Comparison of ENCODE assay signal across 10 cellular contexts in genomic region chr5:1793301-1793740, GRCh38. TPM values are rescaled to one million over a fixed set of nuclear protein-coding genes. Genes with fewer than 3 reads are reported as not detected.
DNase-seq lines count a peak whose midpoint lies in the region; TF ChIP-seq lines count a peak whose summit lies in the region.
"Had no signal": no experiment of that assay in that cellular context is flagged by ENCODE, and none has a peak within 500 bp of the region (broad histone marks: within the 10 kb centered on the region; RNA-seq: fewer than 3 reads in every experiment).

No MANE protein-coding gene starts in this region.

- H3K9me3 Mint-ChIP-seq in activated naive CD8-positive, alpha-beta T cell treated with anti-CD3 and anti-CD28 coated beads for 36 hours: no peaks in the 10 kb centered on the region

- no peaks in the 10 kb centered on the region for H3K27me3 ChIP-seq in sigmoid colon

- H3K36me3 ChIP-seq in sigmoid colon: peaks cover 7 to 20% (median 12%) of the 10 kb centered on the region in 4 donors

- TF ChIP-seq CTCF in sigmoid colon (IDR thresholded peaks at IDR 0.05): no peak
- no peak for TF ChIP-seq CTCF in GM13976 (IDR thresholded peaks at IDR 0.05; ENCODE audit: borderline replicate concordance, control extremely low read depth, extremely low read depth, insufficient read depth, missing control alignments)

- H3K27ac ChIP-seq in sigmoid colon: no peak overlapping the region

- H3K4me1 Mint-ChIP-seq in activated naive CD8-positive, alpha-beta T cell treated with anti-CD3 and anti-CD28 coated beads for 36 hours: peaks cover 80% of the 10 kb centered on the region

- H3K27me3 Mint-ChIP-seq in activated naive CD8-positive, alpha-beta T cell treated with anti-CD3 and anti-CD28 coated beads for 36 hours: no peaks in the 10 kb centered on the region

- H3K27ac Mint-ChIP-seq in activated naive CD8-positive, alpha-beta T cell treated with anti-CD3 and anti-CD28 coated beads for 36 hours: peak overlapping the region; percentile 96
- H3K27ac Mint-ChIP-seq: progenitor cell of endocrine pancreas had no signal

- intact Hi-C loops in sigmoid colon (cut with DNase I): no loop called here

- H3K4me3 ChIP-seq in sigmoid colon: no peak overlapping the region

- DNase-seq in Daoy (ENCODE audit: low read depth): peak; percentile 76
- DNase-seq in NCI-H226: peak; percentile 8
- peak; percentile 64 for DNase-seq in activated naive CD8-positive, alpha-beta T cell treated with anti-CD3 and anti-CD28 coated beads for 36 hours
- peak; percentile 14 for DNase-seq in sigmoid colon
- no peak for DNase-seq in NCI-H146 (lab: John Stamatoyannopoulos, UW)
- DNase-seq in GM13976 (ENCODE audit: low spot score): no peak
- DNase-seq in NCI-H187 (lab: John Stamatoyannopoulos, UW): no peak
- no peak for DNase-seq in inferior parietal cortex (ENCODE audit: extremely low spot score)
- DNase-seq: NCI-H446 had no signal

- H3K9me3 ChIP-seq in sigmoid colon: no peaks in the 10 kb centered on the region

- TF ChIP-seq EP300 in sigmoid colon (IDR thresholded peaks at IDR 0.05): no peak

- TF ChIP-seq POLR2A in sigmoid colon (IDR thresholded peaks at IDR 0.05): no peak

- WGBS in sigmoid colon, 2 donors: 70 to 84% methylated on average over 10 of the region's 10 CpGs

- H3K4me1 ChIP-seq in sigmoid colon: peaks cover 0 to 14% (median 4%) of the 10 kb centered on the region in 4 donors

- H3K36me3 Mint-ChIP-seq in activated naive CD8-positive, alpha-beta T cell treated with anti-CD3 and anti-CD28 coated beads for 36 hours: peaks cover 19% of the 10 kb centered on the region

- peak overlapping the region; percentile 69 for H3K4me3 Mint-ChIP-seq in activated naive CD8-positive, alpha-beta T cell treated with anti-CD3 and anti-CD28 coated beads for 36 hours

- in situ Hi-C loops in GM13976 (cut with MboI; ENCODE audit: low sequenced_read_pairs, unreplicated experiment): no loop called here

RNA-seq across cellular contexts. Expression of gene MRPL36, which starts 6.3 kb away (rescaled TPM):
- total RNA-seq in Daoy (2014; rRNA removed; shearing (Covaris generic)): 26.6 and 39.9 TPM in 2 replicates
- total RNA-seq in activated naive CD8-positive, alpha-beta T cell treated with anti-CD3 and anti-CD28 coated beads for 36 hours: 100 to 1,000 TPM; 104 to 108 TPM
- total RNA-seq in sigmoid colon: 10 to 100 TPM; 32.4 to 59.4 (median 49.2) TPM
- 10 to 100 TPM; 65.9 to 77.9 (median 70.9) TPM for polyA plus RNA-seq in sigmoid colon

RNA-seq across cellular contexts. Expression of gene NDUFS6, which starts 7.9 kb away (rescaled TPM):
- 72.4 and 74.7 TPM in 2 replicates for total RNA-seq in Daoy (2014; rRNA removed; shearing (Covaris generic))
- total RNA-seq in activated naive CD8-positive, alpha-beta T cell treated with anti-CD3 and anti-CD28 coated beads for 36 hours: 10 to 100 TPM; 40.5 to 42.4 TPM
- total RNA-seq in sigmoid colon: 10 to 100 TPM; 34.9 to 82.6 (median 55.4) TPM
- 100 to 1,000 TPM in 2 of 3 donors, 10 to 100 TPM in 1; 94.0 to 156 (median 111) TPM for polyA plus RNA-seq in sigmoid colon

Comparison
In these comparisons a context has a peak if more than half of its experiments do, and no peak if none do; other contexts are left out.
1. DNase-seq: peak in Daoy (single experiment), NCI-H226 (single experiment), activated naive CD8-positive, alpha-beta T cell treated with anti-CD3 and anti-CD28 coated beads for 36 hours (single experiment) and sigmoid colon (single experiment); none in NCI-H146 (single experiment), GM13976 (single experiment), NCI-H187 (0 of 2) and inferior parietal cortex (single experiment).